25 cellular contexts compared by ENCODE assay signal in the genomic region with DNA sequence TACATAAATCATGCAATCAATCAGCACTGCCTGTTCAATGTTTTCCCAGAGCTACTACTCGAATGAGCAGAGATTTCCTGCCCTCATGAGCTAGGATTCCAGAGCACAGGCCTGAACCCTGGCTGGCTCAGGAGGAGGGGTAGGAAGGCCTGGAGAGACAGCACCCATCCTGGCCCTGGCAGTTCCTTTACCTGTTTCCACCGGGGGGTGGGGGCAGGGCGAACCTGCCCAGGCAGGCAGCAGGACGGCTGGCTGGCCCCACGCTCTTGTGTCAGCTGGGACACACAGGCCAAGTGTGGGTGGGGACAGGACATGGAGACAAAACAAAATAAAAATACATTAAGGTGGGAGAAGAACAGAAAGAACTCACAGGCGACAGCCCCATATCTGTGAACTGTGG.
A peak's percentile ranks its signal among the peaks of the same experiment; 100 is the strongest.
DNase-seq lines count a peak whose midpoint lies in the region; ATAC-seq and TF ChIP-seq lines count a peak whose summit lies in the region.
"Had no signal": no experiment of that assay in that cellular context is flagged by ENCODE, and none has a peak within 500 bp of the region (broad histone marks: within the 10 kb centered on the region; RNA-seq: fewer than 3 reads in every experiment).

No MANE protein-coding gene starts in this region.

- no peaks in the 10 kb centered on the region for H3K4me1 Mint-ChIP-seq in endodermal cell
- H3K4me1 Mint-ChIP-seq: activated CD8-positive, alpha-beta memory T cell treated with anti-CD3 and anti-CD28 coated beads, Interleukin-2, amount 10 ng/mL, durations not matched to agents 7 days and 5 days; activated naive CD8-positive, alpha-beta T cell treated with anti-CD3 and anti-CD28 coated beads, Interleukin-2, amount 10 ng/mL, durations not matched to agents 7 days and 5 days had no signal

- no peaks in the 10 kb centered on the region for H3K27me3 Mint-ChIP-seq in endodermal cell (ENCODE audit: insufficient read depth)
- H3K27me3 Mint-ChIP-seq: activated CD8-positive, alpha-beta memory T cell treated with anti-CD3 and anti-CD28 coated beads, Interleukin-2, amount 10 ng/mL, durations not matched to agents 7 days and 5 days; activated naive CD8-positive, alpha-beta T cell treated with anti-CD3 and anti-CD28 coated beads, Interleukin-2, amount 10 ng/mL, durations not matched to agents 7 days and 5 days had no signal

- no peaks in the 10 kb centered on the region for H3K9me3 Mint-ChIP-seq in endodermal cell
- H3K9me3 Mint-ChIP-seq: activated naive CD8-positive, alpha-beta T cell treated with anti-CD3 and anti-CD28 coated beads, Interleukin-2, amount 10 ng/mL, durations not matched to agents 7 days and 5 days; activated T-helper 2 cell treated with anti-CD3 and anti-CD28 coated beads, Interferon-gamma antibody, Interleukin-2, Interleukin-4, amounts not matched to agents 10 μg/mL and 5 μg/mL and 100 μg/mL, durations not matched to agents 14 hours and 24 hours and 36 hours had no signal

- peak overlapping the region; percentile 17 for H3K27ac Mint-ChIP-seq in endodermal cell
- H3K27ac Mint-ChIP-seq: activated CD8-positive, alpha-beta memory T cell treated with anti-CD3 and anti-CD28 coated beads, Interleukin-2, amount 10 ng/mL, durations not matched to agents 7 days and 5 days; activated naive CD8-positive, alpha-beta T cell treated with anti-CD3 and anti-CD28 coated beads, Interleukin-2, amount 10 ng/mL, durations not matched to agents 7 days and 5 days; activated T-helper 2 cell treated with anti-CD3 and anti-CD28 coated beads, Interferon-gamma antibody, Interleukin-2, Interleukin-4, amounts not matched to agents 10 μg/mL and 5 μg/mL and 100 μg/mL, durations not matched to agents 14 hours and 24 hours and 36 hours had no signal

- TF ChIP-seq POLR2A in gastrocnemius medialis (IDR thresholded peaks at IDR 0.05) (no peak), erythroblast (IDR thresholded peaks at IDR 0.05; ENCODE audit: low read length) (no peak)

- no peak overlapping the region for H3K9ac ChIP-seq in endodermal cell (ENCODE audit: extremely low read depth, low read length, poor library complexity, severe bottlenecking)
- H3K9ac ChIP-seq: GM23248 had no signal

- H3K36me3 ChIP-seq in endodermal cell (ENCODE audit: control insufficient read depth, insufficient read depth, low read length) (peaks cover 47% of the 10 kb centered on the region), gastrocnemius medialis (no peaks in the 10 kb centered on the region), upper lobe of right lung (peaks cover 34% of the 10 kb centered on the region)

- H3K4me3 Mint-ChIP-seq in endodermal cell: no peak overlapping the region
- H3K4me3 Mint-ChIP-seq: activated CD8-positive, alpha-beta memory T cell treated with anti-CD3 and anti-CD28 coated beads, Interleukin-2, amount 10 ng/mL, durations not matched to agents 7 days and 5 days; activated naive CD8-positive, alpha-beta T cell treated with anti-CD3 and anti-CD28 coated beads, Interleukin-2, amount 10 ng/mL, durations not matched to agents 7 days and 5 days had no signal

- no peak overlapping the region for H3K4me3 ChIP-seq in endodermal cell (ENCODE audit: low read length)
- no peak overlapping the region for H3K4me3 ChIP-seq in gastrocnemius medialis
- no peak overlapping the region for H3K4me3 ChIP-seq in upper lobe of right lung
- H3K4me3 ChIP-seq: body of pancreas, GM23248, SJSA1 had no signal

- POLR2A ChIA-PET in RWPE1 (lab: Yijun Ruan, JAX; ENCODE audit: low non-redundant PET): no interaction called here

- intact Hi-C loops in gastrocnemius medialis (cut with DNase I; ENCODE audit: low total_unique reads): no loop called here
- intact Hi-C loops in upper lobe of right lung (cut with DNase I): no loop called here

- 92% methylated on average over 6 of the region's 6 CpGs; no CpG with 5 or more reads in 1 of the 2 experiments for WGBS in endodermal cell (ENCODE audit: insufficient coverage in 1 of 2, insufficient read length in 1 of 2), 2 experiments

- TF ChIP-seq CTCF in RWPE1 (conservative IDR thresholded peaks at IDR 0.05; ENCODE audit: low read depth) (no peak), endodermal cell (conservative IDR thresholded peaks at IDR 0.05) (no peak), gastrocnemius medialis (IDR thresholded peaks at IDR 0.05 in 4 of 5, conservative IDR thresholded peaks at IDR 0.05 in 1 of 5) (no peak), upper lobe of right lung (IDR thresholded peaks at IDR 0.05) (no peak)

- DNase-seq in RWPE1 (ENCODE audit: low spot score) (peak; percentile 34), endodermal cell (no peak), gastrocnemius medialis (peak in 1 of 2 donors; percentile 30), upper lobe of right lung (no peak), erythroblast (lab: John Stamatoyannopoulos, UW) (no peak)
- DNase-seq: activated CD4-positive, alpha-beta T cell treated with anti-CD3 and anti-CD28 coated beads for 48 hours; activated CD8-positive, alpha-beta memory T cell treated with anti-CD3 and anti-CD28 coated beads, Interleukin-2, amount 10 ng/mL, durations not matched to agents 7 days and 5 days; activated naive CD8-positive, alpha-beta T cell treated with anti-CD3 and anti-CD28 coated beads, Interleukin-2, amount 10 ng/mL, durations not matched to agents 7 days and 5 days; body of pancreas; cortex of kidney; DMS153; foreskin fibroblast; GF-D8; GM23248; KG1; kidney glomerular epithelial cell; NCI-H2227 treated with DMSO at 0.1 percent for 48 hours; NCI-H748 treated with DMSO at 0.1 percent for 48 hours; stimulated activated CD8-positive, alpha-beta memory T cell treated with anti-CD3 and anti-CD28 coated beads, Interleukin-4, amount 100 ng/mL, for 48 hours had no signal

- peak overlapping the region; percentile 75 for H3K27ac ChIP-seq in RWPE1
- no peak overlapping the region for H3K27ac ChIP-seq in endodermal cell (ENCODE audit: low read depth, low read length)
- peak overlapping the region; percentile 46 for H3K27ac ChIP-seq in layer of hippocampus (ENCODE audit: low read depth, low read length)
- H3K27ac ChIP-seq in gastrocnemius medialis: peak overlapping the region; percentile 66 to 82 (median 74)
- no peak overlapping the region for H3K27ac ChIP-seq in upper lobe of right lung
- H3K27ac ChIP-seq: C4-2B, GM23248, SJSA1 had no signal

- in situ Hi-C loops in gastrocnemius medialis (cut with MboI; ENCODE audit: low sequenced_read_pairs in 4 of 4): no loop called here

- H3K4me1 ChIP-seq in endodermal cell (ENCODE audit: control insufficient read depth, insufficient read depth, low read length): no peaks in the 10 kb centered on the region
- H3K4me1 ChIP-seq in gastrocnemius medialis: peaks cover 48 to 61% of the 10 kb centered on the region in 2 donors
- no peaks in the 10 kb centered on the region for H3K4me1 ChIP-seq in upper lobe of right lung
- H3K4me1 ChIP-seq: body of pancreas, SJSA1 had no signal

- H3K9me3 ChIP-seq in endodermal cell (ENCODE audit: control insufficient read depth, low read length) (no peaks in the 10 kb centered on the region), gastrocnemius medialis (no peaks in the 10 kb centered on the region), upper lobe of right lung (no peaks in the 10 kb centered on the region)
- H3K9me3 ChIP-seq: body of pancreas, SJSA1 had no signal

- H3K27me3 ChIP-seq in endodermal cell (ENCODE audit: control insufficient read depth, insufficient read depth, low read length, poor library complexity, severe bottlenecking) (no peaks in the 10 kb centered on the region), layer of hippocampus (ENCODE audit: control insufficient read depth, insufficient read depth, low read length) (no peaks in the 10 kb centered on the region), gastrocnemius medialis (no peaks in the 10 kb centered on the region), upper lobe of right lung (no peaks in the 10 kb centered on the region)
- H3K27me3 ChIP-seq: body of pancreas, SJSA1 had no signal

- ATAC-seq in gastrocnemius medialis (no peak), GM21367 (IDR thresholded peaks at IDR 0.05; ENCODE audit: unreplicated experiment) (no peak), upper lobe of right lung (no peak), GM19023 (IDR thresholded peaks at IDR 0.05; ENCODE audit: unreplicated experiment) (no peak)
- ATAC-seq: activated CD8-positive, alpha-beta memory T cell treated with anti-CD3 and anti-CD28 coated beads, Interleukin-2, amount 10 ng/mL, durations not matched to agents 7 days and 5 days; body of pancreas had no signal

- H3K36me3 Mint-ChIP-seq in endodermal cell (ENCODE audit: low read depth): peaks cover 42% of the 10 kb centered on the region

- CTCF ChIA-PET in RWPE1 (lab: Yijun Ruan, JAX): no interaction called here

Comparison
In these comparisons a context has a peak if more than half of its experiments do, and no peak if none do; other contexts are left out.
1. H3K27ac ChIP-seq: peak in RWPE1 (single experiment), layer of hippocampus (single experiment) and gastrocnemius medialis (4 of 4); none in endodermal cell (single experiment) and upper lobe of right lung (single experiment).